In genomic region chr14:22713631-22713950, GRCh38 we compare ENCODE assay signal across 9 cellular contexts. TPM values are rescaled to one million over a fixed set of nuclear protein-coding genes. Genes with fewer than 3 reads are reported as not detected.
DNase-seq lines count a peak whose midpoint lies in the region; ATAC-seq and TF ChIP-seq lines count a peak whose summit lies in the region.
"Had no signal": no experiment of that assay in that cellular context is flagged by ENCODE, and none has a peak within 500 bp of the region (broad histone marks: within the 10 kb centered on the region; RNA-seq: fewer than 3 reads in every experiment).

No MANE protein-coding gene starts in this region.

- H3K4me3 ChIP-seq in BE2C (ENCODE audit: low read depth, low read length) = peak overlapping the region; percentile 53
- H3K4me3 ChIP-seq in vagina = no peak overlapping the region

- no peaks in the 10 kb centered on the region for H3K36me3 ChIP-seq in BE2C
- H3K36me3 ChIP-seq in vagina = no peaks in the 10 kb centered on the region

- no peak for TF ChIP-seq CTCF in BE2C (IDR thresholded peaks at IDR 0.05; ENCODE audit: low read depth, low read length)
- no peak for TF ChIP-seq CTCF in vagina (IDR thresholded peaks at IDR 0.05)

- peak overlapping the region; percentile 82 for H3K4me3 Mint-ChIP-seq in activated T-helper 17 cell treated with anti-CD3 and anti-CD28 coated beads, Interleukin-2, amount 50 U/mL, for 72 hours
- H3K4me3 Mint-ChIP-seq in memory B cell = peak overlapping the region; percentile 88

- H3K36me3 Mint-ChIP-seq in activated T-helper 17 cell treated with anti-CD3 and anti-CD28 coated beads, Interleukin-2, amount 50 U/mL, for 72 hours (ENCODE audit: low read depth) = no peaks in the 10 kb centered on the region
- no peaks in the 10 kb centered on the region for H3K36me3 Mint-ChIP-seq in memory B cell

- intact Hi-C loops in vagina (cut with DNase I) = loop anchor here (10.0 kb wide), 1 partner anchor 149 kb away; no protein-coding TSS in a partner anchor

- ATAC-seq in HG02642 (IDR thresholded peaks at IDR 0.05; ENCODE audit: poor library complexity, unreplicated experiment) = peak; percentile 10
- ATAC-seq in activated T-helper 17 cell treated with anti-CD3 and anti-CD28 coated beads, Interleukin-2, amount 50 U/mL, for 72 hours (replicated peaks) = no peak
- ATAC-seq in memory B cell (ENCODE audit: low read depth) = no peak
- ATAC-seq in HG02763 (IDR thresholded peaks at IDR 0.05; ENCODE audit: unreplicated experiment) = no peak

- no peak for TF ChIP-seq POLR2A in vagina (IDR thresholded peaks at IDR 0.05)

- peaks cover 26% of the 10 kb centered on the region for H3K27me3 Mint-ChIP-seq in activated T-helper 17 cell treated with anti-CD3 and anti-CD28 coated beads, Interleukin-2, amount 50 U/mL, for 72 hours
- peaks cover 19% of the 10 kb centered on the region for H3K27me3 Mint-ChIP-seq in memory B cell

- H3K27me3 ChIP-seq in BE2C (peaks cover 52% of the 10 kb centered on the region), vagina (no peaks in the 10 kb centered on the region)

- no peaks in the 10 kb centered on the region for H3K4me1 ChIP-seq in BE2C
- peaks cover 8% of the 10 kb centered on the region for H3K4me1 ChIP-seq in vagina

- DNase-seq in BE2C (no peak), memory B cell (ENCODE audit: low spot score in 2 of 2) (no peak), vagina (ENCODE audit: extremely low spot score in 2 of 2) (no peak), NCI-H2196 treated with DMSO at 0.1 percent for 48 hours (lab: John Stamatoyannopoulos, UW; ENCODE audit: unreplicated experiment) (no peak), substantia nigra (lab: John Stamatoyannopoulos, UW) (no peak)
- DNase-seq: midbrain had no signal

- no peaks in the 10 kb centered on the region for H3K9me3 Mint-ChIP-seq in activated T-helper 17 cell treated with anti-CD3 and anti-CD28 coated beads, Interleukin-2, amount 50 U/mL, for 72 hours
- H3K9me3 Mint-ChIP-seq in memory B cell = no peaks in the 10 kb centered on the region

- H3K27ac ChIP-seq in vagina = no peak overlapping the region
- no peak overlapping the region for H3K27ac ChIP-seq in substantia nigra (ENCODE audit: low read depth, low read length, poor library complexity, severe bottlenecking)

- H3K27ac Mint-ChIP-seq in activated T-helper 17 cell treated with anti-CD3 and anti-CD28 coated beads, Interleukin-2, amount 50 U/mL, for 72 hours = peak overlapping the region; percentile 80
- no peak overlapping the region for H3K27ac Mint-ChIP-seq in memory B cell

- no peaks in the 10 kb centered on the region for H3K9me3 ChIP-seq in BE2C
- H3K9me3 ChIP-seq in vagina = no peaks in the 10 kb centered on the region

- H3K4me1 Mint-ChIP-seq in activated T-helper 17 cell treated with anti-CD3 and anti-CD28 coated beads, Interleukin-2, amount 50 U/mL, for 72 hours = peaks cover 13% of the 10 kb centered on the region
- H3K4me1 Mint-ChIP-seq in memory B cell = peaks cover 3% of the 10 kb centered on the region

RNA-seq across cellular contexts. Expression of gene OXA1L, which starts 52.9 kb away (rescaled TPM):
- polyA plus RNA-seq in BE2C (2012; ENCODE audit: insufficient read depth, insufficient read length, low read depth) = 147 TPM
- 100 to 1,000 TPM; 110 to 152 TPM for total RNA-seq in activated T-helper 17 cell treated with anti-CD3 and anti-CD28 coated beads, Interleukin-2, amount 50 U/mL, for 72 hours
- total RNA-seq in vagina = 90.8 TPM
